ENCODE assay signal across 32 cellular contexts in genomic region chr5:106825379-106825778, GRCh38.
DNase-seq lines count a peak whose midpoint lies in the region; ATAC-seq and TF ChIP-seq lines count a peak whose summit lies in the region.
"Had no signal": no experiment of that assay in that cellular context is flagged by ENCODE, and none has a peak within 500 bp of the region (broad histone marks: within the 10 kb centered on the region; RNA-seq: fewer than 3 reads in every experiment).

No MANE protein-coding gene starts in this region.

- no peaks in the 10 kb centered on the region for H3K27me3 ChIP-seq in brain microvascular endothelial cell (replicated peaks)
- no peaks in the 10 kb centered on the region for H3K27me3 ChIP-seq in skeletal muscle satellite cell (ENCODE audit: control insufficient read depth, insufficient read depth, low read length)
- no peaks in the 10 kb centered on the region for H3K27me3 ChIP-seq in gastrocnemius medialis
- H3K27me3 ChIP-seq: adrenal gland, BLaER1, stomach, tibial nerve had no signal

- peaks cover 19% of the 10 kb centered on the region for H3K4me1 ChIP-seq in skeletal muscle satellite cell (ENCODE audit: control insufficient read depth, insufficient read depth, low read length)
- H3K4me1 ChIP-seq in gastrocnemius medialis, result no peaks in the 10 kb centered on the region
- H3K4me1 ChIP-seq: adrenal gland, BLaER1, stomach, tibial nerve had no signal

- H3K4me2 ChIP-seq in skeletal muscle satellite cell (ENCODE audit: low read length), result peak overlapping the region; percentile 28
- H3K4me2 ChIP-seq: BLaER1 had no signal

- peak; percentile 23 for DNase-seq in HS-5 (ENCODE audit: low read depth)
- no peak for DNase-seq in brain microvascular endothelial cell
- peak; percentile 3 for DNase-seq in fibroblast of villous mesenchyme (ENCODE audit: low read depth)
- no peak for DNase-seq in activated T-cell treated with anti-CD3 and anti-CD28 coated beads, Interleukin-2, amount 50 U/mL, for 48 hours
- no peak for DNase-seq in gastrocnemius medialis
- DNase-seq in NCI-H748 (lab: John Stamatoyannopoulos, UW; ENCODE audit: unreplicated experiment), result no peak
- DNase-seq: activated CD4-positive, alpha-beta T cell treated with anti-CD3 and anti-CD28 coated beads, Interleukin-2, amount 10 ng/mL, durations not matched to agents 7 days and 5 days; activated naive CD4-positive, alpha-beta T cell treated with Interleukin-2 at 50 U/mL for 16 hours; activated T-cell treated with anti-CD3 and anti-CD28 coated beads, Interleukin-2, amount 50 U/mL, for 72 hours; adrenal gland; DMS79; effector memory CD8-positive, alpha-beta T cell; glutamatergic neuron; islet precursor cell; Karpas-422; midbrain; MV-4-11; natural killer cell; NCI-H146; NCI-H446; occipital lobe; stimulated activated CD4-positive, alpha-beta T cell treated with anti-CD3 and anti-CD28 coated beads, Interleukin-2, amount 100 ng/mL, for 24 hours; stomach; T-helper 9 cell; WERI-Rb-1 had no signal

- intact Hi-C loops in gastrocnemius medialis (cut with DNase I; ENCODE audit: low total_unique reads), result no loop called here

- H3K36me3 ChIP-seq in brain microvascular endothelial cell (replicated peaks) (no peaks in the 10 kb centered on the region), skeletal muscle satellite cell (ENCODE audit: insufficient read depth, low read length) (no peaks in the 10 kb centered on the region), gastrocnemius medialis (no peaks in the 10 kb centered on the region)
- H3K36me3 ChIP-seq: adrenal gland, BLaER1, stomach, tibial nerve, WERI-Rb-1 had no signal

- H3K4me3 ChIP-seq in brain microvascular endothelial cell (ENCODE audit: low read depth, low read length) (no peak overlapping the region), fibroblast of villous mesenchyme (ENCODE audit: low read depth, low read length) (no peak overlapping the region), skeletal muscle satellite cell (ENCODE audit: low read length) (no peak overlapping the region), gastrocnemius medialis (no peak overlapping the region)
- H3K4me3 ChIP-seq: adrenal gland, BLaER1, coronary artery, stomach, tibial nerve had no signal

- TF ChIP-seq POLR2A in gastrocnemius medialis (IDR thresholded peaks at IDR 0.05), result no peak

- H3K9me3 ChIP-seq in skeletal muscle satellite cell (replicated peaks; ENCODE audit: low read length) (no peaks in the 10 kb centered on the region), gastrocnemius medialis (no peaks in the 10 kb centered on the region)
- H3K9me3 ChIP-seq: adrenal gland, BLaER1, stomach, tibial nerve had no signal

- H3K27ac ChIP-seq in brain microvascular endothelial cell, result peak overlapping the region; percentile 28
- H3K27ac ChIP-seq in gastrocnemius medialis, result no peak overlapping the region
- H3K27ac ChIP-seq: adrenal gland, BLaER1, coronary artery, HL-60, stomach, tibial nerve, WERI-Rb-1 had no signal

- no peak for TF ChIP-seq CTCF in brain microvascular endothelial cell (IDR thresholded peaks at IDR 0.05; ENCODE audit: low read depth, low read length, missing control alignments)
- no peak for TF ChIP-seq CTCF in fibroblast of villous mesenchyme (IDR thresholded peaks at IDR 0.05; ENCODE audit: insufficient read depth, low read depth, low read length)
- no peak for TF ChIP-seq CTCF in gastrocnemius medialis (IDR thresholded peaks at IDR 0.05 in 4 of 5, conservative IDR thresholded peaks at IDR 0.05 in 1 of 5)

- no peak for ATAC-seq in gastrocnemius medialis
- ATAC-seq: activated T-cell treated with anti-CD3 and anti-CD28 coated beads, Interleukin-2, amount 50 U/mL, for 72 hours; effector memory CD8-positive, alpha-beta T cell; esophagus mucosa; natural killer cell; Right ventricle myocardium inferior had no signal

- no peak overlapping the region for H3K9ac ChIP-seq in skeletal muscle satellite cell (ENCODE audit: low read depth, low read length)
- H3K9ac ChIP-seq: BLaER1 had no signal

- in situ Hi-C loops in brain microvascular endothelial cell (cut with HindIII; ENCODE audit: low pct_ligation_motif_present, low sequenced_read_pairs), result no loop called here
- in situ Hi-C loops in gastrocnemius medialis (cut with MboI; ENCODE audit: low sequenced_read_pairs in 4 of 4), result no loop called here

Comparison
In these comparisons a context has a peak if more than half of its experiments do, and no peak if none do; other contexts are left out.
1. DNase-seq: peak in HS-5 (single experiment) and fibroblast of villous mesenchyme (single experiment); none in brain microvascular endothelial cell (single experiment), activated T-cell treated with anti-CD3 and anti-CD28 coated beads, Interleukin-2, amount 50 U/mL, for 48 hours (0 of 2), gastrocnemius medialis (0 of 2) and NCI-H748 (single experiment).